8 cellular contexts compared by ENCODE assay signal in genomic region chr13:106534844-106535551, GRCh38. TPM values are rescaled to one million over a fixed set of nuclear protein-coding genes. Genes with fewer than 3 reads are reported as not detected.
DNase-seq lines count a peak whose midpoint lies in the region; ATAC-seq and TF ChIP-seq lines count a peak whose summit lies in the region.

No MANE protein-coding gene starts in this region.

- H3K4me3 Mint-ChIP-seq in activated CD4-positive, alpha-beta memory T cell treated with anti-CD3 and anti-CD28 coated beads for 36 hours, result peak overlapping the region; percentile 70
- H3K4me3 Mint-ChIP-seq in naive thymus-derived CD8-positive, alpha-beta T cell, result peak overlapping the region; percentile 79 to 98 (median 87)

- WGBS in esophagus muscularis mucosa, result 0% methylated on average over 8 of the region's 98 CpGs

- POLR2A ChIA-PET in activated CD4-positive, alpha-beta memory T cell treated with anti-CD3 and anti-CD28 coated beads for 36 hours (lab: Charles Lee), result interaction anchor here (0.8 to 2.0 kb wide), 2 partner anchors 31 to 32 kb away, joined by 3 to 13 read pairs; partner anchors contain the start of gene ARGLU1
- POLR2A ChIA-PET in naive thymus-derived CD8-positive, alpha-beta T cell (lab: Charles Lee), result interaction anchor here (0.9 to 4.3 kb wide), 2 partner anchors 11 to 33 kb away, joined by 3 to 53 read pairs; partner anchors contain the start of gene ARGLU1

- CTCF ChIA-PET in activated CD4-positive, alpha-beta memory T cell treated with anti-CD3 and anti-CD28 coated beads for 36 hours (lab: Charles Lee), result interaction anchor here (1.7 to 3.7 kb wide), 3 partner anchors 11 to 85 kb away, joined by 8 to 57 read pairs (median 9); partner anchors contain the start of gene ARGLU1

- peaks cover 16% of the 10 kb centered on the region for H3K4me1 Mint-ChIP-seq in activated CD4-positive, alpha-beta memory T cell treated with anti-CD3 and anti-CD28 coated beads for 36 hours (ENCODE audit: low read depth)
- H3K4me1 Mint-ChIP-seq in naive thymus-derived CD8-positive, alpha-beta T cell, result peaks cover 7 to 19% (median 16%) of the 10 kb centered on the region in 4 donors

- no peak for TF ChIP-seq EP300 in esophagus muscularis mucosa (IDR thresholded peaks at IDR 0.05)

- H3K27me3 ChIP-seq in esophagus muscularis mucosa, result no peaks in the 10 kb centered on the region

- TF ChIP-seq POLR2A in esophagus muscularis mucosa (IDR thresholded peaks at IDR 0.05; ENCODE audit: low read depth), result no peak

- H3K9me3 ChIP-seq in esophagus muscularis mucosa, result no peaks in the 10 kb centered on the region

- TF ChIP-seq CTCF in esophagus muscularis mucosa (IDR thresholded peaks at IDR 0.05), result no peak

- H3K27me3 Mint-ChIP-seq in activated CD4-positive, alpha-beta memory T cell treated with anti-CD3 and anti-CD28 coated beads for 36 hours, result peaks cover 35% of the 10 kb centered on the region
- H3K27me3 Mint-ChIP-seq in naive thymus-derived CD8-positive, alpha-beta T cell, result peaks cover 18 to 41% (median 29%) of the 10 kb centered on the region in 5 donors

- ATAC-seq in GM19455 (IDR thresholded peaks at IDR 0.05; ENCODE audit: unreplicated experiment), result peak; percentile 34
- ATAC-seq in HG03442 (IDR thresholded peaks at IDR 0.05; ENCODE audit: unreplicated experiment), result peak; percentile 21
- ATAC-seq in naive thymus-derived CD8-positive, alpha-beta T cell, result peak; percentile 25 to 28

- H3K36me3 ChIP-seq in esophagus muscularis mucosa, result no peaks in the 10 kb centered on the region

- H3K36me3 Mint-ChIP-seq in activated CD4-positive, alpha-beta memory T cell treated with anti-CD3 and anti-CD28 coated beads for 36 hours, result no peaks in the 10 kb centered on the region
- peaks cover 0 to 2% (median 0%) of the 10 kb centered on the region in 3 donors for H3K36me3 Mint-ChIP-seq in naive thymus-derived CD8-positive, alpha-beta T cell

- DNase-seq in Caki2 (ENCODE audit: low read depth) (peak; percentile 8), esophagus muscularis mucosa (ENCODE audit: extremely low spot score) (no peak), GF-D8 (lab: John Stamatoyannopoulos, UW) (no peak), mucosa of gallbladder (ENCODE audit: low spot score) (no peak)
- DNase-seq in activated CD4-positive, alpha-beta memory T cell treated with anti-CD3 and anti-CD28 coated beads for 36 hours, result peak; percentile 10
- DNase-seq in naive thymus-derived CD8-positive, alpha-beta T cell, result peak in 6 of 10 donors; percentile 3 to 40 (median 22)

- peaks cover 19 to 54% (median 49%) of the 10 kb centered on the region in 4 donors for H3K4me1 ChIP-seq in esophagus muscularis mucosa

- no peaks in the 10 kb centered on the region for H3K9me3 Mint-ChIP-seq in activated CD4-positive, alpha-beta memory T cell treated with anti-CD3 and anti-CD28 coated beads for 36 hours
- H3K9me3 Mint-ChIP-seq in naive thymus-derived CD8-positive, alpha-beta T cell, result no peaks in the 10 kb centered on the region

- H3K27ac Mint-ChIP-seq in activated CD4-positive, alpha-beta memory T cell treated with anti-CD3 and anti-CD28 coated beads for 36 hours, result no peak overlapping the region
- H3K27ac Mint-ChIP-seq in naive thymus-derived CD8-positive, alpha-beta T cell, result peak overlapping the region in 1 of 10 donors; percentile 82

- in situ Hi-C loops in Caki2 (cut with HindIII; ENCODE audit: low pct_unique_long_range_greater_than_20kb, low sequenced_read_pairs), result no loop called here

- intact Hi-C loops in activated CD4-positive, alpha-beta memory T cell treated with anti-CD3 and anti-CD28 coated beads for 36 hours (cut with micrococcal nuclease), result loop anchor here (2.0 to 10.0 kb wide), 5 partner anchors 26 to 1760 kb away; no protein-coding TSS in a partner anchor
- intact Hi-C loops in esophagus muscularis mucosa (cut with DNase I), result loop anchor here (5.0 to 10.0 kb wide), 3 partner anchors 82 to 1960 kb away; no protein-coding TSS in a partner anchor

- peak overlapping the region; percentile 78 to 85 (median 82) for H3K4me3 ChIP-seq in esophagus muscularis mucosa

- H3K27ac ChIP-seq in esophagus muscularis mucosa (replicated peaks in 1 of 4), result peak overlapping the region; percentile 84 to 90 (median 84)

RNA-seq across cellular contexts. Expression of gene EFNB2, which starts 0.5 kb away (rescaled TPM):
- total RNA-seq in Caki2 (2014; rRNA removed; shearing (Covaris generic); ENCODE audit: low replicate concordance), result 11.9 and 17.5 TPM in 2 replicates
- under 1 TPM in 1 of 2 experiments, not detected in 1; 0.07 TPM for total RNA-seq in activated CD4-positive, alpha-beta memory T cell treated with anti-CD3 and anti-CD28 coated beads for 36 hours
- total RNA-seq in esophagus muscularis mucosa, result 10 to 100 TPM in 3 of 4 donors, 1 to 10 TPM in 1; 10.0 to 20.2 (median 17.5) TPM
- under 1 TPM; 0.49 TPM for total RNA-seq in naive thymus-derived CD8-positive, alpha-beta T cell
- under 1 TPM in 1 of 3 donors, not detected in 2; 0.12 TPM for polyA plus RNA-seq in naive thymus-derived CD8-positive, alpha-beta T cell
- 12.9 TPM for total RNA-seq in mucosa of gallbladder

RNA-seq across cellular contexts. Expression of gene ARGLU1, which starts 32.9 kb away (rescaled TPM):
- 23.5 and 53.1 TPM in 2 replicates for total RNA-seq in Caki2 (2014; rRNA removed; shearing (Covaris generic); ENCODE audit: low replicate concordance)
- total RNA-seq in activated CD4-positive, alpha-beta memory T cell treated with anti-CD3 and anti-CD28 coated beads for 36 hours, result 10 to 100 TPM; 81.0 to 87.1 TPM
- total RNA-seq in esophagus muscularis mucosa (10 to 100 TPM; 46.7 to 77.2 (median 62.6) TPM), mucosa of gallbladder (73.7 TPM)
- 100 to 1,000 TPM; 281 to 294 TPM for total RNA-seq in naive thymus-derived CD8-positive, alpha-beta T cell
- 10 to 100 TPM; 37.0 to 46.3 (median 40.3) TPM for polyA plus RNA-seq in naive thymus-derived CD8-positive, alpha-beta T cell

Comparison
In these comparisons a context has a peak if more than half of its experiments do, and no peak if none do; other contexts are left out.
1. DNase-seq: peak in Caki2 (single experiment), activated CD4-positive, alpha-beta memory T cell treated with anti-CD3 and anti-CD28 coated beads for 36 hours (single experiment) and naive thymus-derived CD8-positive, alpha-beta T cell (6 of 10); none in esophagus muscularis mucosa (single experiment), GF-D8 (single experiment) and mucosa of gallbladder (single experiment).
2. Peak in every context shown above with its lines, with median percentiles within 50 percentile points of each other: ATAC-seq.